11 cellular contexts compared by ENCODE assay signal in genomic region chr11:35276396-35276795, GRCh38.
DNase-seq lines count a peak whose midpoint lies in the region; ATAC-seq, FAIRE-seq and TF ChIP-seq lines count a peak whose summit lies in the region.
"Had no signal": no experiment of that assay in that cellular context is flagged by ENCODE, and none has a peak within 500 bp of the region (broad histone marks: within the 10 kb centered on the region; RNA-seq: fewer than 3 reads in every experiment).

No MANE protein-coding gene starts in this region.

- no peaks in the 10 kb centered on the region for H3K36me3 ChIP-seq in lower lobe of right lung

- peaks cover 9% of the 10 kb centered on the region for H3K4me1 ChIP-seq in lower lobe of right lung

- H3K4me3 ChIP-seq in astrocyte of the spinal cord (ENCODE audit: low read depth, low read length) (no peak overlapping the region), lower lobe of right lung (no peak overlapping the region)

- no peak for TF ChIP-seq CTCF in astrocyte of the spinal cord (IDR thresholded peaks at IDR 0.05; ENCODE audit: low read depth, low read length)
- TF ChIP-seq CTCF in lower lobe of right lung (IDR thresholded peaks at IDR 0.05): no peak

- intact Hi-C loops in lower lobe of right lung (cut with DNase I): no loop called here

- no peaks in the 10 kb centered on the region for H3K9me3 ChIP-seq in lower lobe of right lung

- no peak for FAIRE-seq in urothelium cell line (lab: Jason Lieb, UNC)

- DNase-seq in stimulated activated naive CD4-positive, alpha-beta T cell treated with Interleukin-2 at 50 U/mL for 16 hours (lab: John Stamatoyannopoulos, UW): peak; percentile 9
- no peak for DNase-seq in stimulated activated naive CD4-positive, alpha-beta T cell (lab: John Stamatoyannopoulos, UW)
- DNase-seq in astrocyte of the spinal cord (ENCODE audit: low read depth, low spot score) (peak; percentile 13), lower lobe of right lung (no peak), HEK293T (ENCODE audit: extremely low spot score) (no peak), urothelium cell line (ENCODE audit: low spot score) (no peak)
- DNase-seq: activated CD4-positive, alpha-beta T cell treated with anti-CD3 and anti-CD28 coated beads, Interleukin-2, amount 50 U/mL, for 1 hour; cortex of kidney had no signal

- no peak overlapping the region for H3K27ac ChIP-seq in lower lobe of right lung
- H3K27ac ChIP-seq: KMS-11 had no signal

- in situ Hi-C loops in astrocyte of the spinal cord (cut with HindIII; ENCODE audit: low sequenced_read_pairs): no loop called here

- no peaks in the 10 kb centered on the region for H3K27me3 ChIP-seq in lower lobe of right lung (ENCODE audit: low read depth)

- POLR2A ChIA-PET in HEK293T (lab: Yijun Ruan, JAX): no interaction called here

- CTCF ChIA-PET in HEK293T (lab: Yijun Ruan, JAX): no interaction called here

- peak; percentile 67 to 77 for ATAC-seq in lower lobe of right lung
- ATAC-seq in HG03097 (IDR thresholded peaks at IDR 0.05; ENCODE audit: low FRiP score, unreplicated experiment): no peak
- ATAC-seq in SK-N-SH treated with all-trans-retinoic acid at 6 μM for 48 hours: no peak

TF ChIP-seq in HEK293T, 16 proteins besides CTCF, POLR2A, EP300 and RAD21:
- TF ChIP-seq HDGF (IDR thresholded peaks at IDR 0.05; ENCODE audit: borderline replicate concordance) (no peak), FOXK2 (IDR thresholded peaks at IDR 0.05) (no peak), SP1 (IDR thresholded peaks at IDR 0.05) (no peak), CTBP1 (IDR thresholded peaks at IDR 0.05; ENCODE audit: borderline replicate concordance) (no peak), ELF4 (IDR thresholded peaks at IDR 0.05) (no peak), ZNF384 (IDR thresholded peaks at IDR 0.05) (no peak), SUZ12 (IDR thresholded peaks at IDR 0.05) (no peak), PKNOX1 (IDR thresholded peaks at IDR 0.05) (no peak), LEF1 (IDR thresholded peaks at IDR 0.05; ENCODE audit: borderline replicate concordance) (no peak), TARDBP (IDR thresholded peaks at IDR 0.05) (no peak), ARNT (IDR thresholded peaks at IDR 0.05) (no peak), NFRKB (IDR thresholded peaks at IDR 0.05) (no peak), FOXM1 (IDR thresholded peaks at IDR 0.05; ENCODE audit: borderline replicate concordance) (no peak), L3MBTL2 (conservative IDR thresholded peaks at IDR 0.05) (no peak), FOXA1 (IDR thresholded peaks at IDR 0.05) (no peak)

TF ChIP-seq in SK-N-SH treated with all-trans-retinoic acid at 6 μM for 48 hours, 23 proteins besides CTCF, POLR2A, EP300 and RAD21:
- TF ChIP-seq CREB5 (CRISPR knock-in tag; IDR thresholded peaks at IDR 0.05; ENCODE audit: low read depth): no peak
- no peak for TF ChIP-seq TOX (CRISPR knock-in tag; IDR thresholded peaks at IDR 0.05; ENCODE audit: borderline replicate concordance)
- TF ChIP-seq ZNF8 (CRISPR knock-in tag; IDR thresholded peaks at IDR 0.05): no peak
- TF ChIP-seq ISL1 (CRISPR knock-in tag; IDR thresholded peaks at IDR 0.05): no peak
- TF ChIP-seq ZFP30 (CRISPR knock-in tag; IDR thresholded peaks at IDR 0.05): no peak
- no peak for TF ChIP-seq OSR1 (CRISPR knock-in tag; IDR thresholded peaks at IDR 0.05)
- no peak for TF ChIP-seq RARB (CRISPR knock-in tag; IDR thresholded peaks at IDR 0.05)
TF ChIP-seq in SK-N-SH treated with all-trans-retinoic acid at 6 μM for 48 hours: peak in this region for 0.

Comparison
In these comparisons a context has a peak if more than half of its experiments do, and no peak if none do; other contexts are left out.
1. DNase-seq: peak in stimulated activated naive CD4-positive, alpha-beta T cell treated with Interleukin-2 at 50 U/mL for 16 hours (single experiment) and astrocyte of the spinal cord (single experiment); none in stimulated activated naive CD4-positive, alpha-beta T cell (0 of 6), lower lobe of right lung (single experiment), HEK293T (single experiment) and urothelium cell line (single experiment).
2. ATAC-seq: peak in lower lobe of right lung (2 of 2); none in HG03097 (single experiment) and SK-N-SH treated with all-trans-retinoic acid at 6 μM for 48 hours (single experiment).